7 cellular contexts compared by ENCODE assay signal in the genomic region with DNA sequence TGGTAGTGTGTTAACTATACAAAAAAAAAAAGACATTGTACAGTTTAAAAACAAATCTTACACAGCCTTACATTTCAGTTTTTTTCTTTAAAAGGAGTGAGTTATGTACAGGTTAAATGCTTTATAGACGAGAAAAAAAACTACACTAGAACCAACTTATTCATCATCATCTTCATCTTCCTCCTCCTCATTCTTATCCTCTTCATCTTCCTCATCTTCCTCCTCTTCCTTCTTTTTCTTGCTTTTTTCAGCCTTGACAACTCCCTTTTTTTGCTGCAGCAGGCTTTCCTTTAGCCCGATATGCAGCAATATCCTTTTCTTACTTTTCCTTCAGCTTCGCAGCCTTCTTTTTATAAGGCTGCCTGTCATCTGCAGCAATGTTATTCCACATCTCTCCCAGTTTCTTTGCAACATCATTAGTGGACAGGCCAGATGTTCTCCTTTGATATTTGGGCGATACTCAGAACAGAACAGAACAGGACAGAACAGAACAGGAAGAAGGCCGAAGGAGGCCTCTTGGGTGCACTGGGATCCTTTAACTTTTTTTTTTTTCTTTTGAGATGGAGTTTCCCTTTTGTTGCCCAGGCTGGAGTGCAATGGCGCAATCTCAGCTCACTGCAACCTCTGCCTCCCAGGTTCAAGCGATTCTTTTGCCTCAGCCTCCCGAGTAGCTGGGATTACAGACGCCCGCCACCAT. TPM values are rescaled to one million over a fixed set of nuclear protein-coding genes. Genes with fewer than 3 reads are reported as not detected.
DNase-seq lines count a peak whose midpoint lies in the region; ATAC-seq and TF ChIP-seq lines count a peak whose summit lies in the region.
"Not testable (repeated sequence)": the region's sequence is repeated elsewhere in the genome, so short reads cannot be mapped to it uniquely, and the experiment has no call there.

No MANE protein-coding gene starts in this region.

- H3K9me3 Mint-ChIP-seq in activated T-helper 1 cell treated with anti-CD3 and anti-CD28 coated beads, Interleukin-12 subunit alpha, Interleukin-12 subunit beta, Interleukin-2, Interleukin-4 antibody, amounts not matched to agents 30 ng/mL and 10 ng/mL and 1 ng/mL, durations not matched to agents 14 hours and 24 hours and 36 hours; dendritic cell treated with granulocyte-macrophage colony-stimulating factor and Interleukin-4, amounts not matched to agents 40 ng/mL and 50 ng/mL, for 4 days: not testable (repeated sequence)

- intact Hi-C loops in activated T-helper 1 cell treated with anti-CD3 and anti-CD28 coated beads, Interleukin-12 subunit alpha, Interleukin-12 subunit beta, Interleukin-2, Interleukin-4 antibody, amounts not matched to agents 30 ng/mL and 10 ng/mL and 1 ng/mL, durations not matched to agents 14 hours and 24 hours and 36 hours (cut with micrococcal nuclease); dendritic cell treated with granulocyte-macrophage colony-stimulating factor and Interleukin-4, amounts not matched to agents 40 ng/mL and 50 ng/mL, for 4 days (cut with micrococcal nuclease); left ventricle myocardium inferior (cut with micrococcal nuclease); lower lobe of right lung (cut with DNase I); sciatic nerve (cut with DNase I): not testable (repeated sequence)

- DNase-seq in HL-60 (ENCODE audit: low read depth in 1 of 2, low spot score in 1 of 2), result peak; percentile 35 to 54
- DNase-seq in activated T-helper 1 cell treated with anti-CD3 and anti-CD28 coated beads, Interleukin-12 subunit alpha, Interleukin-12 subunit beta, Interleukin-2, Interleukin-4 antibody, amounts not matched to agents 30 ng/mL and 10 ng/mL and 1 ng/mL, durations not matched to agents 14 hours and 24 hours and 36 hours (ENCODE audit: low spot score); left ventricle myocardium inferior; lower lobe of right lung; sciatic nerve (ENCODE audit: low spot score); thoracic aorta (ENCODE audit: low spot score): not testable (repeated sequence)

- H3K4me3 ChIP-seq in HL-60 (replicated peaks; ENCODE audit: insufficient read depth, low read length); left ventricle myocardium inferior; lower lobe of right lung; thoracic aorta: not testable (repeated sequence)

- TF ChIP-seq CTCF in HL-60 (IDR thresholded peaks at IDR 0.05; ENCODE audit: insufficient read depth, low read length); left ventricle myocardium inferior (IDR thresholded peaks at IDR 0.05; ENCODE audit: borderline replicate concordance); lower lobe of right lung (IDR thresholded peaks at IDR 0.05); thoracic aorta (IDR thresholded peaks at IDR 0.05): not testable (repeated sequence)

- H3K4me1 ChIP-seq in left ventricle myocardium inferior, result peaks cover 99% of the 10 kb centered on the region
- H3K4me1 ChIP-seq in lower lobe of right lung, result peaks cover 78% of the 10 kb centered on the region
- H3K4me1 ChIP-seq in thoracic aorta (ENCODE audit: control insufficient read depth in 1 of 2, low read depth in 2 of 2), result peaks cover 51 to 81% of the 10 kb centered on the region in 2 donors

- H3K27ac ChIP-seq in HL-60 (replicated peaks) (peak overlapping the region; percentile 57), left ventricle myocardium inferior (replicated peaks) (peak overlapping the region; percentile 86), lower lobe of right lung (peak overlapping the region; percentile 4), thoracic aorta (peak overlapping the region; percentile 94 to 95)

- H3K9me3 ChIP-seq in left ventricle myocardium inferior (replicated peaks); lower lobe of right lung; thoracic aorta: not testable (repeated sequence)

- H3K36me3 ChIP-seq in left ventricle myocardium inferior, lower lobe of right lung, thoracic aorta: not testable (repeated sequence)

- H3K27me3 ChIP-seq in HL-60 (ENCODE audit: insufficient read depth, poor library complexity, severe bottlenecking); left ventricle myocardium inferior (ENCODE audit: low read depth); lower lobe of right lung (ENCODE audit: low read depth); thoracic aorta (replicated peaks; ENCODE audit: insufficient read depth): not testable (repeated sequence)

- H3K27ac Mint-ChIP-seq in activated T-helper 1 cell treated with anti-CD3 and anti-CD28 coated beads, Interleukin-12 subunit alpha, Interleukin-12 subunit beta, Interleukin-2, Interleukin-4 antibody, amounts not matched to agents 30 ng/mL and 10 ng/mL and 1 ng/mL, durations not matched to agents 14 hours and 24 hours and 36 hours, result peak overlapping the region; percentile 51
- H3K27ac Mint-ChIP-seq in dendritic cell treated with granulocyte-macrophage colony-stimulating factor and Interleukin-4, amounts not matched to agents 40 ng/mL and 50 ng/mL, for 4 days, result peak overlapping the region; percentile 24

- not testable (repeated sequence) for H3K4me3 Mint-ChIP-seq in activated T-helper 1 cell treated with anti-CD3 and anti-CD28 coated beads, Interleukin-12 subunit alpha, Interleukin-12 subunit beta, Interleukin-2, Interleukin-4 antibody, amounts not matched to agents 30 ng/mL and 10 ng/mL and 1 ng/mL, durations not matched to agents 14 hours and 24 hours and 36 hours
- H3K4me3 Mint-ChIP-seq in dendritic cell treated with granulocyte-macrophage colony-stimulating factor and Interleukin-4, amounts not matched to agents 40 ng/mL and 50 ng/mL, for 4 days, result peak overlapping the region; percentile 35

- peaks cover 46% of the 10 kb centered on the region for H3K4me1 Mint-ChIP-seq in activated T-helper 1 cell treated with anti-CD3 and anti-CD28 coated beads, Interleukin-12 subunit alpha, Interleukin-12 subunit beta, Interleukin-2, Interleukin-4 antibody, amounts not matched to agents 30 ng/mL and 10 ng/mL and 1 ng/mL, durations not matched to agents 14 hours and 24 hours and 36 hours (ENCODE audit: low read depth)
- peaks cover 62% of the 10 kb centered on the region for H3K4me1 Mint-ChIP-seq in dendritic cell treated with granulocyte-macrophage colony-stimulating factor and Interleukin-4, amounts not matched to agents 40 ng/mL and 50 ng/mL, for 4 days (ENCODE audit: low read depth)

- not testable (repeated sequence) for ATAC-seq in lower lobe of right lung; thoracic aorta (ENCODE audit: insufficient number of reproducible peaks, low FRiP score, low read depth)
- ATAC-seq in sciatic nerve, result peak; percentile 67

- peaks cover 22% of the 10 kb centered on the region for H3K36me3 Mint-ChIP-seq in activated T-helper 1 cell treated with anti-CD3 and anti-CD28 coated beads, Interleukin-12 subunit alpha, Interleukin-12 subunit beta, Interleukin-2, Interleukin-4 antibody, amounts not matched to agents 30 ng/mL and 10 ng/mL and 1 ng/mL, durations not matched to agents 14 hours and 24 hours and 36 hours (ENCODE audit: low read depth)
- H3K36me3 Mint-ChIP-seq in dendritic cell treated with granulocyte-macrophage colony-stimulating factor and Interleukin-4, amounts not matched to agents 40 ng/mL and 50 ng/mL, for 4 days (ENCODE audit: low read depth), result peaks cover 49% of the 10 kb centered on the region

- H3K27me3 Mint-ChIP-seq in activated T-helper 1 cell treated with anti-CD3 and anti-CD28 coated beads, Interleukin-12 subunit alpha, Interleukin-12 subunit beta, Interleukin-2, Interleukin-4 antibody, amounts not matched to agents 30 ng/mL and 10 ng/mL and 1 ng/mL, durations not matched to agents 14 hours and 24 hours and 36 hours (ENCODE audit: insufficient read depth); dendritic cell treated with granulocyte-macrophage colony-stimulating factor and Interleukin-4, amounts not matched to agents 40 ng/mL and 50 ng/mL, for 4 days: not testable (repeated sequence)

RNA-seq across cellular contexts. Expression of a gene that starts 47.3 kb away (rescaled TPM):
- 66.5 and 66.7 TPM in 2 replicates for total RNA-seq in activated T-helper 1 cell treated with anti-CD3 and anti-CD28 coated beads, Interleukin-12 subunit alpha, Interleukin-12 subunit beta, Interleukin-2, Interleukin-4 antibody, amounts not matched to agents 30 ng/mL and 10 ng/mL and 1 ng/mL, durations not matched to agents 14 hours and 24 hours and 36 hours
- total RNA-seq in left ventricle myocardium inferior, result 68.2 TPM
- total RNA-seq in lower lobe of right lung, result 202 TPM
- total RNA-seq in sciatic nerve, result 70.5 TPM
- 100 to 1,000 TPM; 177 to 283 TPM for total RNA-seq in thoracic aorta

Comparison
In these comparisons a context has a peak if more than half of its experiments do, and no peak if none do; other contexts are left out.
1. H3K27ac ChIP-seq: peak in every context shown above with its lines; median percentile 94 in thoracic aorta; 86 in left ventricle myocardium inferior; 57 in HL-60; 4 in lower lobe of right lung.